Comparison of ENCODE assay signal across 23 cellular contexts in the genomic region with DNA sequence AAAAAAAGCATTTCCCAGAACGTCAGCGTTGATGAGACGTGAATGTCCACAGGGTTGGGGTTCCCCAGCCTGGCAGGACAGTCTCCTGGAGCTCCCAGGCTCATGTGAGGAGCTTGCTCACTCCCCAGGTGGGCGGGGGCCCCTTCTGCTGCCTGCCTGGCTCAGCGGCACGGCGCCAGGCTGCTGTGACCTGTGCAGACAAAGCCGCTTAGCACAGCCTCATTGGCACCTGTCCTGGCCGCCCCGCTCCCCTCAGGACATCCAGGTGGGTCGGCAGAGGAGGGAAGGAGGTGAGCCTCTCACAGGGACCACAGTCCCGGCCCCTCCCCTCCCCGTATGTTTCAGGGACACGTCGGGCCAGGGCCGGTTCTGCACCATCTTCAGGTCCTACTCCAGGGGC. TPM values are rescaled to one million over a fixed set of nuclear protein-coding genes. Genes with fewer than 3 reads are reported as not detected.
"Had no signal": no experiment of that assay in that cellular context is flagged by ENCODE, and none has a peak within 500 bp of the region (broad histone marks: within the 10 kb centered on the region; RNA-seq: fewer than 3 reads in every experiment).

No MANE protein-coding gene starts in this region.

- H2AFZ ChIP-seq: hepatocyte had no signal

- H3K27me3 ChIP-seq: esophagus muscularis mucosa, hepatocyte, testis had no signal

- H3K4me3 ChIP-seq: coronary artery, esophagus muscularis mucosa, hepatocyte, left ventricle myocardium inferior, smooth muscle cell, testis had no signal

- H3K9me3 ChIP-seq: esophagus muscularis mucosa, left ventricle myocardium inferior, testis had no signal

- ATAC-seq: activated T-cell treated with anti-CD3 and anti-CD28 coated beads, Interleukin-2, amount 50 U/mL, for 4 hours; sciatic nerve; stimulated activated memory B cell treated with anti-CD40 and anti-IgM and Interleukin-4, amounts not matched to agents 10 μg/mL and 1 μg/mL and 100 μg/mL, for 72 hours; T-cell; WTC11 had no signal

- H3K4me1 ChIP-seq: left ventricle myocardium inferior had no signal

- H3K27ac ChIP-seq: coronary artery, esophagus muscularis mucosa, hepatocyte, left ventricle myocardium inferior, testis had no signal

- DNase-seq: activated CD8-positive, alpha-beta memory T cell treated with anti-CD3 and anti-CD28 coated beads for 24 hours; activated CD8-positive, alpha-beta memory T cell treated with anti-CD3 and anti-CD28 coated beads, Interleukin-2, amount 50 U/mL, for 4 hours; activated naive CD4-positive, alpha-beta T cell; activated naive CD8-positive, alpha-beta T cell treated with anti-CD3 and anti-CD28 coated beads for 36 hours; activated T-cell treated with anti-CD3 and anti-CD28 coated beads, Interleukin-2, amount 50 U/mL, for 4 hours; glutamatergic neuron; kidney glomerular epithelial cell; left ventricle myocardium inferior; mesenchymal stem cell; nephron progenitor cell; nucleus accumbens; stimulated activated CD4-positive, alpha-beta T cell treated with anti-CD3 and anti-CD28 coated beads, Interleukin-15, amount 100 ng/mL, for 24 hours; T-cell; testis; trophoblast cell had no signal

- H3K4me2 ChIP-seq: hepatocyte, smooth muscle cell had no signal

RNA-seq across cellular contexts. Expression of a gene that starts 12.9 kb away (rescaled TPM):
- total RNA-seq: bronchial epithelial cell, smooth muscle cell had no signal
